In genomic region chr22:36350751-36351594, GRCh38 we compare ENCODE assay signal across 1 cellular context.
TF ChIP-seq lines count a peak whose summit lies in the region.

No MANE protein-coding gene starts in this region.

TF ChIP-seq in GM12878, 131 proteins besides CTCF, POLR2A, EP300 and RAD21 (continued from another document):
- TF ChIP-seq, protein P1, sequence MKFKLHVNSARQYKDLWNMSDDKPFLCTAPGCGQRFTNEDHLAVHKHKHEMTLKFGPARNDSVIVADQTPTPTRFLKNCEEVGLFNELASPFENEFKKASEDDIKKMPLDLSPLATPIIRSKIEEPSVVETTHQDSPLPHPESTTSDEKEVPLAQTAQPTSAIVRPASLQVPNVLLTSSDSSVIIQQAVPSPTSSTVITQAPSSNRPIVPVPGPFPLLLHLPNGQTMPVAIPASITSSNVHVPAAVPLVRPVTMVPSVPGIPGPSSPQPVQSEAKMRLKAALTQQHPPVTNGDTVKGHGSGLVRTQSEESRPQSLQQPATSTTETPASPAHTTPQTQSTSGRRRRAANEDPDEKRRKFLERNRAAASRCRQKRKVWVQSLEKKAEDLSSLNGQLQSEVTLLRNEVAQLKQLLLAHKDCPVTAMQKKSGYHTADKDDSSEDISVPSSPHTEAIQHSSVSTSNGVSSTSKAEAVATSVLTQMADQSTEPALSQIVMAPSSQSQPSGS (IDR thresholded peaks at IDR 0.05; ENCODE audit: low read length) = no peak
- TF ChIP-seq KAT2A (conservative IDR thresholded peaks at IDR 0.05; ENCODE audit: control insufficient read depth, low read depth, low read length) = no peak
- no peak for TF ChIP-seq E2F8 (IDR thresholded peaks at IDR 0.05; ENCODE audit: low read depth, partially characterized antibody)
- TF ChIP-seq MYC (IDR thresholded peaks at IDR 0.05; ENCODE audit: insufficient read depth, insufficient read length, insufficient replicate concordance, low read length, severe bottlenecking) = no peak
- no peak for TF ChIP-seq RB1 (IDR thresholded peaks at IDR 0.05; ENCODE audit: borderline replicate concordance)
- TF ChIP-seq ASH2L (IDR thresholded peaks at IDR 0.05; ENCODE audit: borderline replicate concordance, low read depth) = no peak
- no peak for TF ChIP-seq TCF12 (IDR thresholded peaks at IDR 0.05; ENCODE audit: low read depth, low read length)
